Comparison of ENCODE assay signal across 1 cellular context in the genomic region with DNA sequence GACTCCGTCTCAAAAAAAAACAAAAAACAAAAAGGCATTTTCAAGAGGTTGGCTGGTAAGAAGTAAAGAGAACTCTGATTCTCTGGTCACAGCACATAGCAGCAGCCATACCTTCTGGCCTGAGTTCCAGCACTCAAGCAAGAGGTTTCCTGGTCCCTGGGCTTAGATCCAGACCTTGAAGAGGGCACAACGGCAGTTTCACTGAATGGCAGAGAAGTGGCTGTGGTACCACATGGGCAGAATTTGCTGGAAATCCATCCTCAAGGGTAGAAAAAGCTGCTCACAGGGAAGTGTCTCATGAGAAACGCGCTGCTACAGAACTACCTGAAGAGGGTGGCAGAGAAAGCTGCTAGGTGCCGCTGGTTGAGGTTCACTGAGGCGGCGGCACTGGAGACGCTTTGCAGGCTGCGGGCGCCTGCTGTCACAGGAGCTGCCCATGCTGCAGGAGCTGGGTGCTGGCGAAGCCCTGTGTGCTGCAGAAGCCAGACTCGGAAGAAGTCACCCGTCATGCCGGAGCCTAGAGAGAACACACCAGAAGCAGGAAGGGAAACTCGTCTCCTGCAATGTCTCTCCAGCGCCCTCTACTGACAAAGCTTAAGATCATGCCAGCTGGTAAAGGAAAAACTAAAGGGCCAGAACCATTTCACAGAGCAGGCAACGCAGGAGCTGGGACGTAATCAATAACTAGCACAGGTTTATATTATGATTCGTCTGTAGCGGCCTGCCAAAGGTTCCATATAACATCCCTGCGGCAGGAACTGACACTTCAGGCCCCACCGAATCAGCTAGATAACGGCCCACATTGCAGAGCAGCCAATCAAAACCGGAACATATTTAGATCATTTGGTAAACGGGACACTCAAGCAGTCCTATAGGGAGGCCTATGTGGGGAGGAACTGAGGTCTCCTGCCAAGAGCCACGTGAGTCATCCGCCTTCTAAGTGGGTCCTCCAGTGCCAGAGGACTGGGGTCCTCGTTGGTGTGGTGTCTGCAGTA.
TF ChIP-seq lines count a peak whose summit lies in the region.

No MANE protein-coding gene starts in this region.

TF ChIP-seq in SK-N-SH treated with all-trans-retinoic acid at 6 μM for 48 hours, 23 proteins besides CTCF, POLR2A, EP300 and RAD21 (continued from another document):
- TF ChIP-seq, protein P1, sequence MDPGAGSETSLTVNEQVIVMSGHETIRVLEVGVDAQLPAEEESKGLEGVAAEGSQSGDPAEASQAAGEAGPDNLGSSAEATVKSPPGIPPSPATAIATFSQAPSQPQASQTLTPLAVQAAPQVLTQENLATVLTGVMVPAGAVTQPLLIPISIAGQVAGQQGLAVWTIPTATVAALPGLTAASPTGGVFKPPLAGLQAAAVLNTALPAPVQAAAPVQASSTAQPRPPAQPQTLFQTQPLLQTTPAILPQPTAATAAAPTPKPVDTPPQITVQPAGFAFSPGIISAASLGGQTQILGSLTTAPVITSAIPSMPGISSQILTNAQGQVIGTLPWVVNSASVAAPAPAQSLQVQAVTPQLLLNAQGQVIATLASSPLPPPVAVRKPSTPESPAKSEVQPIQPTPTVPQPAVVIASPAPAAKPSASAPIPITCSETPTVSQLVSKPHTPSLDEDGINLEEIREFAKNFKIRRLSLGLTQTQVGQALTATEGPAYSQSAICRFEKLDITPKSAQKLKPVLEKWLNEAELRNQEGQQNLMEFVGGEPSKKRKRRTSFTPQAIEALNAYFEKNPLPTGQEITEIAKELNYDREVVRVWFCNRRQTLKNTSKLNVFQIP (CRISPR knock-in tag; IDR thresholded peaks at IDR 0.05; ENCODE audit: borderline replicate concordance, low read depth): no peak
- TF ChIP-seq CSDC2 (CRISPR knock-in tag; IDR thresholded peaks at IDR 0.05) (no peak), PPARA (CRISPR knock-in tag; IDR thresholded peaks at IDR 0.05; ENCODE audit: borderline replicate concordance) (no peak), OSR1 (CRISPR knock-in tag; IDR thresholded peaks at IDR 0.05) (no peak)
